ENCODE assay signal across 13 cellular contexts in the genomic region with DNA sequence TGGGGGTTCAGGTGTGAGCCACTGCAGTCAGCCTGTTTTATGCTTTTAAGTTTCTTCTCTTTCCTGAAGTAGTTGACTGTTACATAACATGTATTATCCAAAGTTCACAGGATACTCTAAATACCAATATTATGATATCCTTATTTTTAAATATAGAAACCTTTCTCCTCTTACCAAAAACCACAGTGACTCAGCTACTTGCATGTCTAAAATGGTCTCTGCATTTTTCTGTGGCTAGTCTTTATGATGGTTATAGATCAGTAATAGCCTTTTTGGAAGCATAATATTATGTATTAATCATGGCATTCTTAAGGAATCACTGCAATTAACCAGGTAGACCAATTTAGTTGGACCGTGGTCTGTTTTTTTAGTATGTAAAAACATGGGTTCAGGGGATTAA.
DNase-seq lines count a peak whose midpoint lies in the region; ATAC-seq and TF ChIP-seq lines count a peak whose summit lies in the region.
"Had no signal": no experiment of that assay in that cellular context is flagged by ENCODE, and none has a peak within 500 bp of the region (broad histone marks: within the 10 kb centered on the region; RNA-seq: fewer than 3 reads in every experiment).

No MANE protein-coding gene starts in this region.

- no peaks in the 10 kb centered on the region for H3K9me3 ChIP-seq in SJSA1 (replicated peaks)

- H2AFZ ChIP-seq in ACC112 (ENCODE audit: low read length, unreplicated experiment): no peak overlapping the region

- H3K36me3 ChIP-seq in ACC112 (ENCODE audit: insufficient read depth, low read length) (no peaks in the 10 kb centered on the region), SJSA1 (no peaks in the 10 kb centered on the region)

- peak; percentile 40 for DNase-seq in HS-27A (ENCODE audit: low read depth)
- peak in 1 of 2 experiments; percentile 69 for DNase-seq in SJSA1 (ENCODE audit: low read depth in 1 of 2, low spot score in 2 of 2)
- DNase-seq in fibroblast of the aortic adventitia (ENCODE audit: low read depth): peak; percentile 85
- no peak for DNase-seq in NCI-H1417 (lab: John Stamatoyannopoulos, UW)
- DNase-seq in stimulated activated naive CD4-positive, alpha-beta T cell (lab: John Stamatoyannopoulos, UW): no peak
- DNase-seq in caudate nucleus (lab: John Stamatoyannopoulos, UW): no peak
- DNase-seq: activated CD4-positive, alpha-beta T cell treated with anti-CD3 and anti-CD28 coated beads for 48 hours; erythroblast; NCI-H1436; RPMI8226 had no signal

- no peaks in the 10 kb centered on the region for H3K79me2 ChIP-seq in ACC112 (ENCODE audit: control insufficient read depth, insufficient read depth, low read length, unreplicated experiment)

- no peaks in the 10 kb centered on the region for H3K27me3 ChIP-seq in ACC112 (ENCODE audit: insufficient read depth, low read length)
- no peaks in the 10 kb centered on the region for H3K27me3 ChIP-seq in SJSA1 (replicated peaks)

- H3K4me3 ChIP-seq in ACC112 (ENCODE audit: low read depth, low read length) (peak overlapping the region; percentile 40), SJSA1 (no peak overlapping the region), fibroblast of the aortic adventitia (ENCODE audit: low read depth, low read length) (no peak overlapping the region)
- H3K4me3 ChIP-seq: lung had no signal

- H3K27ac ChIP-seq in ACC112 (ENCODE audit: low read depth, low read length) (peak overlapping the region; percentile 90), SJSA1 (peak overlapping the region; percentile 89), caudate nucleus (ENCODE audit: low read depth, low read length) (no peak overlapping the region)

- no peak for ATAC-seq in HG03280 (IDR thresholded peaks at IDR 0.05; ENCODE audit: unreplicated experiment)

- H3K4me1 ChIP-seq in ACC112 (ENCODE audit: control insufficient read depth, insufficient read depth, low read length, unreplicated experiment): peaks cover 10% of the 10 kb centered on the region
- H3K4me1 ChIP-seq in SJSA1 (replicated peaks): peaks cover 27% of the 10 kb centered on the region

- TF ChIP-seq CTCF in fibroblast of the aortic adventitia (IDR thresholded peaks at IDR 0.05; ENCODE audit: insufficient read depth, low read length): no peak

Comparison
In these comparisons a context has a peak if more than half of its experiments do, and no peak if none do; other contexts are left out.
1. DNase-seq: peak in HS-27A (single experiment) and fibroblast of the aortic adventitia (single experiment); none in NCI-H1417 (0 of 3), stimulated activated naive CD4-positive, alpha-beta T cell (0 of 6) and caudate nucleus (0 of 61).